9 cellular contexts compared by ENCODE assay signal in genomic region chr2:84882415-84882738, GRCh38. TPM values are rescaled to one million over a fixed set of nuclear protein-coding genes. Genes with fewer than 3 reads are reported as not detected.
DNase-seq lines count a peak whose midpoint lies in the region; ATAC-seq and TF ChIP-seq lines count a peak whose summit lies in the region.
"Had no signal": no experiment of that assay in that cellular context is flagged by ENCODE, and none has a peak within 500 bp of the region (broad histone marks: within the 10 kb centered on the region; RNA-seq: fewer than 3 reads in every experiment).

No MANE protein-coding gene starts in this region.

- intact Hi-C loops in CD4-positive, alpha-beta T cell (cut with DNase I, micrococcal nuclease): loop anchor here (1.0 kb wide), 4 partner anchors 23 to 387 kb away; partner anchors contain the start of gene TMSB10 (in 1 of the 2)
- intact Hi-C loops in left colon (cut with DNase I, micrococcal nuclease): no loop called here

- H3K27me3 Mint-ChIP-seq in CD4-positive, alpha-beta T cell: no peaks in the 10 kb centered on the region
- H3K27me3 Mint-ChIP-seq in naive thymus-derived CD8-positive, alpha-beta T cell: peaks cover 0 to 2% (median 0%) of the 10 kb centered on the region in 5 donors

- peak overlapping the region; percentile 68 for H3K4me3 ChIP-seq in HUES64 (ENCODE audit: low read length)
- H3K4me3 ChIP-seq in adipocyte (ENCODE audit: low read length): peak overlapping the region; percentile 83

- POLR2A ChIA-PET in CD4-positive, alpha-beta T cell (lab: Charles Lee): interaction anchor here (0.6 to 8.2 kb wide), 25 partner anchors 10 to 445 kb away, joined by 3 to 215 read pairs (median 7); partner anchors contain the start of genes KCMF1 and TMSB10
- POLR2A ChIA-PET in naive thymus-derived CD8-positive, alpha-beta T cell (lab: Charles Lee): interaction anchor here (0.5 to 10.4 kb wide), 15 partner anchors 8 to 1449 kb away, joined by 3 to 289 read pairs (median 9); partner anchors contain the start of genes KCMF1, PTCD3 and TMSB10

- ATAC-seq in CD4-positive, alpha-beta T cell (ENCODE audit: poor library complexity): no peak
- no peak for ATAC-seq in naive thymus-derived CD8-positive, alpha-beta T cell
- no peak for ATAC-seq in left colon

- WGBS in HUES64: 34% methylated on average over 3 of the region's 3 CpGs

- peak overlapping the region; percentile 92 for H3K27ac Mint-ChIP-seq in CD4-positive, alpha-beta T cell
- H3K27ac Mint-ChIP-seq in naive thymus-derived CD8-positive, alpha-beta T cell: peak overlapping the region; percentile 93 to 99 (median 98)

- no peaks in the 10 kb centered on the region for H3K9me3 ChIP-seq in CD4-positive, alpha-beta T cell (ENCODE audit: control insufficient read depth, low read length)
- H3K9me3 ChIP-seq in HUES64 (ENCODE audit: insufficient read depth, low read depth, low read length) (no peaks in the 10 kb centered on the region), adipocyte (ENCODE audit: control insufficient read depth, low read length) (no peaks in the 10 kb centered on the region)
- H3K9me3 ChIP-seq: adrenal gland had no signal

- peaks cover 7% of the 10 kb centered on the region for H3K4me1 ChIP-seq in HUES64 (ENCODE audit: insufficient read depth, low read length)
- peaks cover 24% of the 10 kb centered on the region for H3K4me1 ChIP-seq in adipocyte (ENCODE audit: control insufficient read depth, insufficient read depth, low read length)

- H3K9ac ChIP-seq in HUES64 (ENCODE audit: low read depth, low read length): no peak overlapping the region
- peak overlapping the region; percentile 65 for H3K9ac ChIP-seq in adipocyte (ENCODE audit: low read length)

- peaks cover 39% of the 10 kb centered on the region for H3K36me3 Mint-ChIP-seq in CD4-positive, alpha-beta T cell (ENCODE audit: low read depth)
- peaks cover 0 to 14% (median 7%) of the 10 kb centered on the region in 3 donors for H3K36me3 Mint-ChIP-seq in naive thymus-derived CD8-positive, alpha-beta T cell

- no peak for DNase-seq in CD4-positive, alpha-beta T cell
- DNase-seq in adipocyte (ENCODE audit: low read depth) (no peak), caudate nucleus (lab: John Stamatoyannopoulos, UW) (no peak), NCI-H146 treated with DMSO at 0.1 percent for 48 hours (lab: John Stamatoyannopoulos, UW; ENCODE audit: unreplicated experiment) (no peak), left colon (no peak), NCI-H1694 (lab: John Stamatoyannopoulos, UW) (no peak)
- no peak for DNase-seq in naive thymus-derived CD8-positive, alpha-beta T cell

- H3K9me3 Mint-ChIP-seq in CD4-positive, alpha-beta T cell: no peaks in the 10 kb centered on the region
- no peaks in the 10 kb centered on the region for H3K9me3 Mint-ChIP-seq in naive thymus-derived CD8-positive, alpha-beta T cell

- no peak overlapping the region for H3K27ac ChIP-seq in CD4-positive, alpha-beta T cell (ENCODE audit: low read depth, low read length)
- H3K27ac ChIP-seq in HUES64 (ENCODE audit: low read depth, low read length) (no peak overlapping the region), caudate nucleus (ENCODE audit: low read depth, low read length) (no peak overlapping the region)
- H3K27ac ChIP-seq: adrenal gland had no signal

- H3K36me3 ChIP-seq in HUES64 (ENCODE audit: insufficient read depth, low read length): no peaks in the 10 kb centered on the region
- no peaks in the 10 kb centered on the region for H3K36me3 ChIP-seq in adipocyte (ENCODE audit: control insufficient read depth, insufficient read depth, low read length, severe bottlenecking)
- H3K36me3 ChIP-seq: adrenal gland had no signal

- no peaks in the 10 kb centered on the region for H3K27me3 ChIP-seq in CD4-positive, alpha-beta T cell (ENCODE audit: control insufficient read depth, insufficient read depth, low read length)
- H3K27me3 ChIP-seq in HUES64 (ENCODE audit: insufficient read depth, low read length): peaks cover 79% of the 10 kb centered on the region
- H3K27me3 ChIP-seq in adipocyte (replicated peaks; ENCODE audit: control insufficient read depth, insufficient read depth, low read length): peaks cover 6% of the 10 kb centered on the region

- CTCF ChIA-PET in CD4-positive, alpha-beta T cell (lab: Charles Lee): interaction anchor here (0.6 to 5.8 kb wide), 32 partner anchors 8 to 394 kb away, joined by 3 to 56 read pairs (median 4); partner anchors contain the start of gene TMSB10

- peak; percentile 41 for TF ChIP-seq CTCF in CD4-positive, alpha-beta T cell (IDR thresholded peaks at IDR 0.05)

- H3K4me3 Mint-ChIP-seq in CD4-positive, alpha-beta T cell: peak overlapping the region; percentile 98
- H3K4me3 Mint-ChIP-seq in naive thymus-derived CD8-positive, alpha-beta T cell: peak overlapping the region; percentile 87 to 99 (median 94)

- peaks cover 55% of the 10 kb centered on the region for H3K4me1 Mint-ChIP-seq in CD4-positive, alpha-beta T cell (ENCODE audit: low read depth)
- H3K4me1 Mint-ChIP-seq in naive thymus-derived CD8-positive, alpha-beta T cell: peaks cover 32 to 72% (median 57%) of the 10 kb centered on the region in 4 donors

RNA-seq across cellular contexts. Expression of gene TRABD2A, which starts 1.5 kb away (rescaled TPM):
- total RNA-seq in CD4-positive, alpha-beta T cell: 100 to 1,000 TPM; 166 to 170 TPM
- polyA plus RNA-seq in HUES64 (2013, experiment 1 of 2): 2.4 TPM
- 2.4 TPM for polyA plus RNA-seq in HUES64 (2013, experiment 2 of 2)
- 100 to 1,000 TPM; 165 to 168 TPM for total RNA-seq in naive thymus-derived CD8-positive, alpha-beta T cell
- 100 to 1,000 TPM in 2 of 3 donors, 10 to 100 TPM in 1; 70.1 to 173 (median 104) TPM for polyA plus RNA-seq in naive thymus-derived CD8-positive, alpha-beta T cell
- 100 to 1,000 TPM in 1 of 2 donors, 10 to 100 TPM in 1; 89.8 to 101 TPM for total RNA-seq in left colon

RNA-seq across cellular contexts. Expression of gene TMSB10, which starts 23.1 kb away (rescaled TPM):
- 1,000 to 10,000 TPM; 1,969 to 2,001 TPM for total RNA-seq in CD4-positive, alpha-beta T cell
- polyA plus RNA-seq in HUES64 (2013, experiment 1 of 2): 1,298 TPM
- 1,577 TPM for polyA plus RNA-seq in HUES64 (2013, experiment 2 of 2)
- 1,000 to 10,000 TPM; 1,479 to 1,535 TPM for total RNA-seq in naive thymus-derived CD8-positive, alpha-beta T cell
- 1,000 to 10,000 TPM; 6,950 to 8,855 (median 7,882) TPM for polyA plus RNA-seq in naive thymus-derived CD8-positive, alpha-beta T cell
- 1,000 to 10,000 TPM; 1,780 to 2,331 TPM for total RNA-seq in left colon

Comparison
In these comparisons a context has a peak if more than half of its experiments do, and no peak if none do; other contexts are left out.
1. intact Hi-C loops: an anchor here in CD4-positive, alpha-beta T cell (1.0 kb wide); none called in left colon.